Comparison of ENCODE assay signal across 14 cellular contexts in genomic region chr12:124024263-124024678, GRCh38. TPM values are rescaled to one million over a fixed set of nuclear protein-coding genes. Genes with fewer than 3 reads are reported as not detected.
DNase-seq lines count a peak whose midpoint lies in the region; ATAC-seq and TF ChIP-seq lines count a peak whose summit lies in the region.
"Had no signal": no experiment of that assay in that cellular context is flagged by ENCODE, and none has a peak within 500 bp of the region (broad histone marks: within the 10 kb centered on the region; RNA-seq: fewer than 3 reads in every experiment).

No MANE protein-coding gene starts in this region.

- 82% methylated on average over 8 of the region's 8 CpGs for WGBS in right cardiac atrium

- DNase-seq in cardiac muscle cell (ENCODE audit: low read depth in 1 of 2, low spot score in 1 of 2) (no peak), right cardiac atrium (no peak), OCI-M2 (lab: John Stamatoyannopoulos, UW; ENCODE audit: unreplicated experiment) (peak; percentile 67), dedifferentiated amniotic fluid mesenchymal stem cell (ENCODE audit: extremely low spot score) (peak; percentile 54), cardiac septum (ENCODE audit: low spot score) (no peak), COLO829 (ENCODE audit: low spot score) (no peak), NCI-H748 treated with DMSO at 0.1 percent for 48 hours (lab: John Stamatoyannopoulos, UW) (no peak)
- DNase-seq: activated CD4-positive, alpha-beta T cell treated with anti-CD3 and anti-CD28 coated beads for 4 hours; activated T-cell treated with anti-CD3 and anti-CD28 coated beads, Interleukin-2, amount 50 U/mL, for 72 hours; anterior cingulate cortex; foreskin melanocyte; T-helper 1 cell had no signal

- no peaks in the 10 kb centered on the region for H3K27me3 ChIP-seq in cardiac muscle cell
- no peaks in the 10 kb centered on the region for H3K27me3 ChIP-seq in right cardiac atrium (ENCODE audit: control insufficient read depth, insufficient read depth)

- H3K36me3 ChIP-seq in cardiac muscle cell: no peaks in the 10 kb centered on the region

- H3K4me1 ChIP-seq in cardiac muscle cell (ENCODE audit: low read depth) (peaks cover 15% of the 10 kb centered on the region), right cardiac atrium (ENCODE audit: control insufficient read depth, insufficient read depth, low read length) (peaks cover 7% of the 10 kb centered on the region)

- intact Hi-C loops in right cardiac atrium (cut with DNase I) (no loop called here), cardiac septum (cut with DNase I) (loop anchor here (10.0 kb wide), 1 partner anchor 119 kb away; no protein-coding TSS in a partner anchor)

- H3K9me3 ChIP-seq in cardiac muscle cell (ENCODE audit: low read depth) (no peaks in the 10 kb centered on the region), right cardiac atrium (ENCODE audit: control insufficient read depth, low read length) (no peaks in the 10 kb centered on the region)

- H3K4me3 ChIP-seq in cardiac muscle cell: no peak overlapping the region
- no peak overlapping the region for H3K4me3 ChIP-seq in right cardiac atrium (ENCODE audit: low read length)

- no peak for TF ChIP-seq CTCF in cardiac muscle cell (IDR thresholded peaks at IDR 0.05; ENCODE audit: low read depth, low read length)

- ATAC-seq in right cardiac atrium (no peak), HG03097 (IDR thresholded peaks at IDR 0.05; ENCODE audit: low FRiP score, unreplicated experiment) (no peak)
- ATAC-seq: activated T-cell treated with anti-CD3 and anti-CD28 coated beads, Interleukin-2, amount 50 U/mL, for 72 hours had no signal

- H3K27ac ChIP-seq in cardiac muscle cell (peak overlapping the region; percentile 48), right cardiac atrium (ENCODE audit: low read length) (no peak overlapping the region)
- H3K27ac ChIP-seq: parathyroid adenoma had no signal

RNA-seq across cellular contexts. Expression of gene ZNF664, which starts 51.3 kb away (rescaled TPM):
- 78.9 and 115 TPM in 2 replicates for total RNA-seq in cardiac muscle cell
- 40.5 and 43.4 TPM in 2 replicates for polyA plus RNA-seq in cardiac muscle cell
- total RNA-seq in right cardiac atrium: 10 to 100 TPM; 73.6 to 80.6 (median 77.0) TPM
- 50.2 TPM for polyA plus RNA-seq in right cardiac atrium
- total RNA-seq in cardiac septum: 94.0 TPM

RNA-seq across cellular contexts. Expression of gene CCDC92, which starts 51.6 kb away (rescaled TPM):
- total RNA-seq in cardiac muscle cell (39.0 and 49.3 TPM in 2 replicates), right cardiac atrium (10 to 100 TPM; 47.5 to 64.4 (median 52.4) TPM), cardiac septum (48.3 TPM)
- polyA plus RNA-seq in cardiac muscle cell (67.0 and 88.7 TPM in 2 replicates), right cardiac atrium (80.0 TPM)

Comparison
In these comparisons a context has a peak if more than half of its experiments do, and no peak if none do; other contexts are left out.
1. DNase-seq: peak in OCI-M2 (single experiment) and dedifferentiated amniotic fluid mesenchymal stem cell (single experiment); none in cardiac muscle cell (0 of 2), right cardiac atrium (0 of 3), cardiac septum (single experiment), COLO829 (single experiment) and NCI-H748 treated with DMSO at 0.1 percent for 48 hours (single experiment).